In genomic region chr17:56979091-56979480, GRCh38 we compare ENCODE assay signal across 8 cellular contexts. TPM values are rescaled to one million over a fixed set of nuclear protein-coding genes. Genes with fewer than 3 reads are reported as not detected.
DNase-seq lines count a peak whose midpoint lies in the region; ATAC-seq and TF ChIP-seq lines count a peak whose summit lies in the region.

No MANE protein-coding gene starts in this region.

- TF ChIP-seq POLR2A in suprapubic skin (IDR thresholded peaks at IDR 0.05) = no peak

- H2AFZ ChIP-seq in OCI-LY3 (ENCODE audit: low read depth, low read length) = peak overlapping the region; percentile 87; the same call in 1 of the 2 replicates

- H3K36me3 Mint-ChIP-seq in activated CD8-positive, alpha-beta memory T cell treated with anti-CD3 and anti-CD28 coated beads, Interleukin-2, amount 10 ng/mL, durations not matched to agents 7 days and 5 days = no peaks in the 10 kb centered on the region

- peaks cover 19% of the 10 kb centered on the region for H3K4me1 Mint-ChIP-seq in activated CD8-positive, alpha-beta memory T cell treated with anti-CD3 and anti-CD28 coated beads, Interleukin-2, amount 10 ng/mL, durations not matched to agents 7 days and 5 days

- peak; percentile 32 for DNase-seq in activated CD8-positive, alpha-beta memory T cell treated with anti-CD3 and anti-CD28 coated beads, Interleukin-2, amount 10 ng/mL, durations not matched to agents 7 days and 5 days
- no peak for DNase-seq in activated CD8-positive, alpha-beta memory T cell treated with anti-CD3 and anti-CD28 coated beads, Interleukin-2, amount 50 U/mL, for 4 hours
- no peak for DNase-seq in fibroblast of pulmonary artery (ENCODE audit: low read depth)
- no peak for DNase-seq in suprapubic skin (ENCODE audit: low spot score in 2 of 2)
- no peak for DNase-seq in brain microvascular endothelial cell
- DNase-seq in DMS 273 (lab: John Stamatoyannopoulos, UW; ENCODE audit: unreplicated experiment) = no peak
- no peak for DNase-seq in GF-D8 (lab: John Stamatoyannopoulos, UW)

- peak overlapping the region; percentile 87 for H3K4me2 ChIP-seq in OCI-LY3 (ENCODE audit: low read length)

- no peak for TF ChIP-seq CTCF in OCI-LY3 (IDR thresholded peaks at IDR 0.05; ENCODE audit: low read depth, low read length)
- TF ChIP-seq CTCF in fibroblast of pulmonary artery (IDR thresholded peaks at IDR 0.05; ENCODE audit: low read length, missing control alignments) = no peak
- TF ChIP-seq CTCF in suprapubic skin (IDR thresholded peaks at IDR 0.05) = no peak
- TF ChIP-seq CTCF in brain microvascular endothelial cell (IDR thresholded peaks at IDR 0.05; ENCODE audit: low read depth, low read length, missing control alignments) = no peak

- no peaks in the 10 kb centered on the region for H3K9me3 ChIP-seq in OCI-LY3 (ENCODE audit: insufficient read depth, low read length)
- H3K9me3 ChIP-seq in suprapubic skin = no peaks in the 10 kb centered on the region

- no peaks in the 10 kb centered on the region for H3K9me3 Mint-ChIP-seq in activated CD8-positive, alpha-beta memory T cell treated with anti-CD3 and anti-CD28 coated beads, Interleukin-2, amount 10 ng/mL, durations not matched to agents 7 days and 5 days (ENCODE audit: low read depth)

- H3K27ac Mint-ChIP-seq in activated CD8-positive, alpha-beta memory T cell treated with anti-CD3 and anti-CD28 coated beads, Interleukin-2, amount 10 ng/mL, durations not matched to agents 7 days and 5 days = peak overlapping the region; percentile 88

- CTCF ChIA-PET in activated CD8-positive, alpha-beta memory T cell treated with anti-CD3 and anti-CD28 coated beads, Interleukin-2, amount 10 ng/mL, durations not matched to agents 7 days and 5 days (lab: Charles Lee) = interaction anchor here (1.0 to 2.5 kb wide), 5 partner anchors 13 to 146 kb away, joined by 3 to 7 read pairs (median 6); partner anchors contain the start of genes AKAP1 and COIL

- no peaks in the 10 kb centered on the region for H3K79me2 ChIP-seq in OCI-LY3 (ENCODE audit: low read length)

- H3K27ac ChIP-seq in OCI-LY3 (ENCODE audit: low read length) (no peak overlapping the region), suprapubic skin (peak overlapping the region; percentile 19), brain microvascular endothelial cell (no peak overlapping the region)

- 68% methylated on average over 3 of the region's 3 CpGs for WGBS in suprapubic skin

- H4K20me1 ChIP-seq in OCI-LY3 (ENCODE audit: insufficient read depth, low read length) = no peaks in the 10 kb centered on the region

- no peak for ATAC-seq in activated CD8-positive, alpha-beta memory T cell treated with anti-CD3 and anti-CD28 coated beads, Interleukin-2, amount 10 ng/mL, durations not matched to agents 7 days and 5 days

- H3K9ac ChIP-seq in OCI-LY3 (ENCODE audit: low read length) = no peak overlapping the region

- H3K4me3 ChIP-seq in OCI-LY3 (ENCODE audit: low read length) = peak overlapping the region; percentile 87
- H3K4me3 ChIP-seq in fibroblast of pulmonary artery (replicated peaks; ENCODE audit: low read depth, low read length) = peak overlapping the region; percentile 84
- H3K4me3 ChIP-seq in suprapubic skin = peak overlapping the region; percentile 61
- no peak overlapping the region for H3K4me3 ChIP-seq in brain microvascular endothelial cell (ENCODE audit: low read depth, low read length)

- peaks cover 25% of the 10 kb centered on the region for H3K27me3 Mint-ChIP-seq in activated CD8-positive, alpha-beta memory T cell treated with anti-CD3 and anti-CD28 coated beads, Interleukin-2, amount 10 ng/mL, durations not matched to agents 7 days and 5 days

- H3K4me3 Mint-ChIP-seq in activated CD8-positive, alpha-beta memory T cell treated with anti-CD3 and anti-CD28 coated beads, Interleukin-2, amount 10 ng/mL, durations not matched to agents 7 days and 5 days = peak overlapping the region; percentile 80

- in situ Hi-C loops in brain microvascular endothelial cell (cut with HindIII; ENCODE audit: low pct_ligation_motif_present, low sequenced_read_pairs) = no loop called here

- H3K36me3 ChIP-seq in OCI-LY3 (replicated peaks; ENCODE audit: low read depth, low read length) (no peaks in the 10 kb centered on the region), suprapubic skin (no peaks in the 10 kb centered on the region), brain microvascular endothelial cell (replicated peaks) (no peaks in the 10 kb centered on the region)

- TF ChIP-seq EP300 in suprapubic skin (IDR thresholded peaks at IDR 0.05) = no peak

- H3K27me3 ChIP-seq in OCI-LY3 (ENCODE audit: low read depth, low read length) (0 out of 2 replicates have a peak, but pooled peaks cover 11% of the 10 kb centered on the region), suprapubic skin (no peaks in the 10 kb centered on the region), brain microvascular endothelial cell (replicated peaks) (no peaks in the 10 kb centered on the region)

- peaks cover 9% of the 10 kb centered on the region for H3K4me1 ChIP-seq in OCI-LY3 (ENCODE audit: low read length)
- H3K4me1 ChIP-seq in suprapubic skin = peaks cover 33% of the 10 kb centered on the region

RNA-seq across cellular contexts. Expression of gene SCPEP1, which starts 1.2 kb away (rescaled TPM):
- 10 to 100 TPM; 21.0 to 47.6 TPM for total RNA-seq in activated CD8-positive, alpha-beta memory T cell treated with anti-CD3 and anti-CD28 coated beads, Interleukin-2, amount 10 ng/mL, durations not matched to agents 7 days and 5 days
- total RNA-seq in suprapubic skin = 100 to 1,000 TPM in 2 of 4 donors, 10 to 100 TPM in 2; 81.2 to 160 (median 100.0) TPM

RNA-seq across cellular contexts. Expression of gene COIL, which starts 18.2 kb away (rescaled TPM):
- total RNA-seq in activated CD8-positive, alpha-beta memory T cell treated with anti-CD3 and anti-CD28 coated beads, Interleukin-2, amount 10 ng/mL, durations not matched to agents 7 days and 5 days = 10 to 100 TPM; 16.6 to 21.3 TPM
- total RNA-seq in suprapubic skin = 10 to 100 TPM; 13.0 to 15.6 (median 14.0) TPM
